ENCODE assay signal across 1 cellular context in the genomic region with DNA sequence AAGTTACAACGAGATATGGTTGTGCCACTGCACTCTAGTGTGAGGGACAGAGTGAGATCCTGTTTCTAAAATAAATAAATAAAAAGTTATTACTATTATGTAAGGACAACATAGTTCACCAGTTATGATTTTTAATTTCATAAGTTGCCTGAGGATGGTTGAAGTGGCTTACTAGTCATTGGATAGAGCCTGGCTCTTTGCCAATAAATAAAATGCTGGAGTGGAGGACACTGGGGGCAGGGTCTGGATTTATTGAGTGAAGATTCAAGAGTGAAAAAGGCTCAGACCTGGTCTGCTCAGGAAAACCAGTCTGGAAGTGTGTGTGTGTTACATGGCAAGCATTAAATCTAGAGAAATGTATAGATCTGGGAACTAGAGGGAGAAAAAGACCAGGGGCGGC.
TF ChIP-seq lines count a peak whose summit lies in the region.

No MANE protein-coding gene starts in this region.

TF ChIP-seq in GM23338, 12 proteins besides CTCF, POLR2A, EP300 and RAD21 (continued from another document):
- TF ChIP-seq ZNF462 (CRISPR knock-in tag; IDR thresholded peaks at IDR 0.05) (no peak), REST (IDR thresholded peaks at IDR 0.05; ENCODE audit: unreplicated experiment) (no peak), STAT1 (IDR thresholded peaks at IDR 0.05; ENCODE audit: unreplicated experiment) (no peak), EZH2 (IDR thresholded peaks at IDR 0.05; ENCODE audit: low read depth, unreplicated experiment) (no peak), NANOG (IDR thresholded peaks at IDR 0.05; ENCODE audit: borderline replicate concordance) (no peak), ETS1 (IDR thresholded peaks at IDR 0.05) (no peak), ZNF331 (CRISPR knock-in tag; IDR thresholded peaks at IDR 0.05; ENCODE audit: low read depth) (no peak), EZH2phosphoT487 (IDR thresholded peaks at IDR 0.05; ENCODE audit: unreplicated experiment) (no peak)
